ENCODE assay signal across 1 cellular context in the genomic region with DNA sequence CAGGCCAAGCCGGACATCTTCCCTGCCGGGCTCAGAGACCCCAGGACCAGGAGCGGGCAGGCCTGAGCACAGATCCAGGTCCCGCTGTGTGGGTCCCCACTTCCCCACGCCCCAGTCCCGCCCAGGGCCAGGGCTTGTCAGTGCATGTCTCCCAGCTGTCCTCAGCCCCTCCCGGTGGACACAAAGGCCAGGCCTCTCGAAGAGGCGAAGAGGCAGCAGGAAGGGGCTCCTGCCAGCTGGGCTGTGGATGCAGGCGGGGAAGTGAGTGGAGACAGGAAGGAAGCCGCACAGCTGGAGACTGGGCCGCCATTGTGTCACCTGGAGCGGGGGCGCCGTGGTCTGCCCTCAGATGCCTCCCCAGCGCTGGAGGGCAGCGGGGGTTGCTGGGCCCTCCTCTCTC.
TF ChIP-seq lines count a peak whose summit lies in the region.

No MANE protein-coding gene starts in this region.

TF ChIP-seq in HepG2, 621 proteins besides CTCF, POLR2A, EP300 and RAD21 (continued from another document):
- TF ChIP-seq, protein P1, sequence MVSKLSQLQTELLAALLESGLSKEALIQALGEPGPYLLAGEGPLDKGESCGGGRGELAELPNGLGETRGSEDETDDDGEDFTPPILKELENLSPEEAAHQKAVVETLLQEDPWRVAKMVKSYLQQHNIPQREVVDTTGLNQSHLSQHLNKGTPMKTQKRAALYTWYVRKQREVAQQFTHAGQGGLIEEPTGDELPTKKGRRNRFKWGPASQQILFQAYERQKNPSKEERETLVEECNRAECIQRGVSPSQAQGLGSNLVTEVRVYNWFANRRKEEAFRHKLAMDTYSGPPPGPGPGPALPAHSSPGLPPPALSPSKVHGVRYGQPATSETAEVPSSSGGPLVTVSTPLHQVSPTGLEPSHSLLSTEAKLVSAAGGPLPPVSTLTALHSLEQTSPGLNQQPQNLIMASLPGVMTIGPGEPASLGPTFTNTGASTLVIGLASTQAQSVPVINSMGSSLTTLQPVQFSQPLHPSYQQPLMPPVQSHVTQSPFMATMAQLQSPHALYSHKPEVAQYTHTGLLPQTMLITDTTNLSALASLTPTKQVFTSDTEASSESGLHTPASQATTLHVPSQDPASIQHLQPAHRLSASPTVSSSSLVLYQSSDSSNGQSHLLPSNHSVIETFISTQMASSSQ (IDR thresholded peaks at IDR 0.05; ENCODE audit: low read depth): no peak
- TF ChIP-seq, protein P1 (CRISPR knock-in tag; IDR thresholded peaks at IDR 0.05; ENCODE audit: borderline replicate concordance): no peak
